1 cellular context compared by ENCODE assay signal in the genomic region with DNA sequence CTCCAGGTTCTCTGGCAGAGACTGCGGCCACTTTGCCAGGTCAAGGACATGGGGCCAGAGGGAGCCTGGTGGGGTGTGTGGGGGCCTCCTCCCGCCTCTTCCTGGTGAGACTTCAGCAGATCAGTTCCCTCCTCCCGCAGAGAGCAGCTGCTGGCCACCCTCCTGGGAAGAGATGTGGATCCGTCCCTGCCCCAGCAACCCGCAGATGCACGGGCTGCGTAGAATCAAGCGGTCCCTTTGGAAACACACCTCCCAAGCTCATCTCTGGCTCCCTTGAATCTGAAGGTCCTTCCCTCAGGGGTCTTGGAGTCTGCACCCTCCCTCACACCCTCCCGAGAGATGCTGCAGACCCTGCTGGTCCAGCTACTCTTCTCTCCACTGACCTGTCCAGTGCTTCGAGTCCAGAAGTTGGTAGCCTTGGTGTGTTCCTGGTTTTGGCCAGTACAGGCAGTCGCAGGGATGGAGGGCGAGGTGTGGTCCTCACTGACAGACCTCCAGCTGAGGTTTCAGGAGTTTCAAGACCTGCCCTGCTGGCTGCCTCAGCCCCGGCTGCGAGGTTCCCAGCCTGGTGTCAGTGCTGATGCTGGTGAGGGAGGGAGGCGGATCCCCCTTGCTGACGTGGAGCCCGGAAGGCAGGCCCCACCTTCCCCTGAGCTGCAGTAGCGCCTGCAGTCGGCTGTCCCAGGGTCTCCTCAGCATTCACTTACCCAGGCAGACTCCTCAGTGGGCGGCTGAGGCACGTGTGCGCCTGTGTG.
A peak's percentile ranks its signal among the peaks of the same experiment; 100 is the strongest.
TF ChIP-seq lines count a peak whose summit lies in the region.

A gene with protein sequence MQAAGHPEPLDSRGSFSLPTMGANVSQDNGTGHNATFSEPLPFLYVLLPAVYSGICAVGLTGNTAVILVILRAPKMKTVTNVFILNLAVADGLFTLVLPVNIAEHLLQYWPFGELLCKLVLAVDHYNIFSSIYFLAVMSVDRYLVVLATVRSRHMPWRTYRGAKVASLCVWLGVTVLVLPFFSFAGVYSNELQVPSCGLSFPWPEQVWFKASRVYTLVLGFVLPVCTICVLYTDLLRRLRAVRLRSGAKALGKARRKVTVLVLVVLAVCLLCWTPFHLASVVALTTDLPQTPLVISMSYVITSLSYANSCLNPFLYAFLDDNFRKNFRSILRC (minus strand): TSS at position 585 of the 755 bp plus-strand sequence. CDS start 734 bp downstream, outside the sequence.

TF ChIP-seq in HepG2, 621 proteins besides CTCF, POLR2A, EP300 and RAD21 (continued from another document):
- TF ChIP-seq GABPA (IDR thresholded peaks at IDR 0.05; ENCODE audit: low read depth, low read length) (0 out of 2 replicates have a peak, but pooled peaks have one; percentile 10), GABPA (CRISPR knock-in tag; IDR thresholded peaks at IDR 0.05; ENCODE audit: low read depth) (no peak), ZNF652 (CRISPR knock-in tag; IDR thresholded peaks at IDR 0.05; ENCODE audit: borderline replicate concordance, low read depth) (no peak), GABPB1 (CRISPR knock-in tag; IDR thresholded peaks at IDR 0.05) (peak; percentile 14; the same call in 1 of the 2 replicates), ZNF883 (CRISPR knock-in tag; IDR thresholded peaks at IDR 0.05; ENCODE audit: not compliant biosample characterization) (no peak), SNAPC2 (CRISPR knock-in tag; IDR thresholded peaks at IDR 0.05) (no peak), YEATS4 (CRISPR knock-in tag; IDR thresholded peaks at IDR 0.05; ENCODE audit: borderline replicate concordance) (no peak), ZNF292 (CRISPR knock-in tag; IDR thresholded peaks at IDR 0.05; ENCODE audit: borderline replicate concordance, low read depth) (no peak), RARG (CRISPR knock-in tag; IDR thresholded peaks at IDR 0.05; ENCODE audit: low read depth) (no peak), SMARCE1 (IDR thresholded peaks at IDR 0.05; ENCODE audit: borderline replicate concordance) (no peak), JARID2 (CRISPR knock-in tag; IDR thresholded peaks at IDR 0.05; ENCODE audit: insufficient replicate concordance) (no peak), XRCC5 (optimal IDR thresholded peaks at IDR 0.05; ENCODE audit: low read length) (peak; percentile 25), HOXA7 (CRISPR knock-in tag; IDR thresholded peaks at IDR 0.05) (0 out of 2 replicates have a peak, but pooled peaks have one; percentile 49), KDM3A (CRISPR knock-in tag; IDR thresholded peaks at IDR 0.05; ENCODE audit: low read depth) (no peak), ZNF839 (CRISPR knock-in tag; IDR thresholded peaks at IDR 0.05; ENCODE audit: borderline replicate concordance) (no peak), ZNF773 (CRISPR knock-in tag; IDR thresholded peaks at IDR 0.05; ENCODE audit: borderline replicate concordance) (no peak), KLF6 (CRISPR knock-in tag; IDR thresholded peaks at IDR 0.05) (no peak), BRCA1 (CRISPR knock-in tag; IDR thresholded peaks at IDR 0.05) (no peak), HNRNPL (IDR thresholded peaks at IDR 0.05; ENCODE audit: low read depth, low read length) (no peak)
- TF ChIP-seq, protein P1, sequence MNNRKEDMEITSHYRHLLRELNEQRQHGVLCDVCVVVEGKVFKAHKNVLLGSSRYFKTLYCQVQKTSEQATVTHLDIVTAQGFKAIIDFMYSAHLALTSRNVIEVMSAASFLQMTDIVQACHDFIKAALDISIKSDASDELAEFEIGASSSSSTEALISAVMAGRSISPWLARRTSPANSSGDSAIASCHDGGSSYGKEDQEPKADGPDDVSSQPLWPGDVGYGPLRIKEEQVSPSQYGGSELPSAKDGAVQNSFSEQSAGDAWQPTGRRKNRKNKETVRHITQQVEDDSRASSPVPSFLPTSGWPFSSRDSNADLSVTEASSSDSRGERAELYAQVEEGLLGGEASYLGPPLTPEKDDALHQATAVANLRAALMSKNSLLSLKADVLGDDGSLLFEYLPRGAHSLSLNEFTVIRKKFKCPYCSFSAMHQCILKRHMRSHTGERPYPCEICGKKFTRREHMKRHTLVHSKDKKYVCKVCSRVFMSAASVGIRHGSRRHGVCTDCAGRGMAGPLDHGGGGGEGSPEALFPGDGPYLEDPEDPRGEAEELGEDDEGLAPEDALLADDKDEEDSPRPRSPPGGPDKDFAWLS (CRISPR knock-in tag; IDR thresholded peaks at IDR 0.05; ENCODE audit: borderline replicate concordance): no peak
- TF ChIP-seq, protein P2, sequence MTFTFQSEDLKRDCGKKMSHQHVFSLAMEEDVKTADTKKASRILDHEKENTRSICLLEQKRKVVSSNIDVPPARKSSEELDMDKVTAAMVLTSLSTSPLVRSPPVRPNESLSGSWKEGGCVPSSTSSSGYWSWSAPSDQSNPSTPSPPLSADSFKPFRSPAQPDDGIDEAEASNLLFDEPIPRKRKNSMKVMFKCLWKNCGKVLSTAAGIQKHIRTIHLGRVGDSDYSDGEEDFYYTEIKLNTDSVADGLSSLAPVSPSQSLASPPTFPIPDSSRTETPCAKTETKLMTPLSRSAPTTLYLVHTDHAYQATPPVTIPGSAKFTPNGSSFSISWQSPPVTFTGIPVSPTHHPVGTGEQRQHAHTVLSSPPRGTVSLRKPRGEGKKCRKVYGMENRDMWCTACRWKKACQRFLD (CRISPR knock-in tag; IDR thresholded peaks at IDR 0.05; ENCODE audit: borderline replicate concordance): no peak
- TF ChIP-seq, protein P3, sequence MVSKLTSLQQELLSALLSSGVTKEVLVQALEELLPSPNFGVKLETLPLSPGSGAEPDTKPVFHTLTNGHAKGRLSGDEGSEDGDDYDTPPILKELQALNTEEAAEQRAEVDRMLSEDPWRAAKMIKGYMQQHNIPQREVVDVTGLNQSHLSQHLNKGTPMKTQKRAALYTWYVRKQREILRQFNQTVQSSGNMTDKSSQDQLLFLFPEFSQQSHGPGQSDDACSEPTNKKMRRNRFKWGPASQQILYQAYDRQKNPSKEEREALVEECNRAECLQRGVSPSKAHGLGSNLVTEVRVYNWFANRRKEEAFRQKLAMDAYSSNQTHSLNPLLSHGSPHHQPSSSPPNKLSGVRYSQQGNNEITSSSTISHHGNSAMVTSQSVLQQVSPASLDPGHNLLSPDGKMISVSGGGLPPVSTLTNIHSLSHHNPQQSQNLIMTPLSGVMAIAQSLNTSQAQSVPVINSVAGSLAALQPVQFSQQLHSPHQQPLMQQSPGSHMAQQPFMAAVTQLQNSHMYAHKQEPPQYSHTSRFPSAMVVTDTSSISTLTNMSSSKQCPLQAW (CRISPR knock-in tag; IDR thresholded peaks at IDR 0.05): no peak
- TF ChIP-seq, protein P4, sequence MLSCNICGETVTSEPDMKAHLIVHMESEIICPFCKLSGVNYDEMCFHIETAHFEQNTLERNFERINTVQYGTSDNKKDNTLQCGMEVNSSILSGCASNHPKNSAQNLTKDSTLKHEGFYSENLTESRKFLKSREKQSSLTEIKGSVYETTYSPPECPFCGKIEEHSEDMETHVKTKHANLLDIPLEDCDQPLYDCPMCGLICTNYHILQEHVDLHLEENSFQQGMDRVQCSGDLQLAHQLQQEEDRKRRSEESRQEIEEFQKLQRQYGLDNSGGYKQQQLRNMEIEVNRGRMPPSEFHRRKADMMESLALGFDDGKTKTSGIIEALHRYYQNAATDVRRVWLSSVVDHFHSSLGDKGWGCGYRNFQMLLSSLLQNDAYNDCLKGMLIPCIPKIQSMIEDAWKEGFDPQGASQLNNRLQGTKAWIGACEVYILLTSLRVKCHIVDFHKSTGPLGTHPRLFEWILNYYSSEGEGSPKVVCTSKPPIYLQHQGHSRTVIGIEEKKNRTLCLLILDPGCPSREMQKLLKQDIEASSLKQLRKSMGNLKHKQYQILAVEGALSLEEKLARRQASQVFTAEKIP (CRISPR knock-in tag; IDR thresholded peaks at IDR 0.05; ENCODE audit: borderline replicate concordance): no peak
- TF ChIP-seq, protein P5, sequence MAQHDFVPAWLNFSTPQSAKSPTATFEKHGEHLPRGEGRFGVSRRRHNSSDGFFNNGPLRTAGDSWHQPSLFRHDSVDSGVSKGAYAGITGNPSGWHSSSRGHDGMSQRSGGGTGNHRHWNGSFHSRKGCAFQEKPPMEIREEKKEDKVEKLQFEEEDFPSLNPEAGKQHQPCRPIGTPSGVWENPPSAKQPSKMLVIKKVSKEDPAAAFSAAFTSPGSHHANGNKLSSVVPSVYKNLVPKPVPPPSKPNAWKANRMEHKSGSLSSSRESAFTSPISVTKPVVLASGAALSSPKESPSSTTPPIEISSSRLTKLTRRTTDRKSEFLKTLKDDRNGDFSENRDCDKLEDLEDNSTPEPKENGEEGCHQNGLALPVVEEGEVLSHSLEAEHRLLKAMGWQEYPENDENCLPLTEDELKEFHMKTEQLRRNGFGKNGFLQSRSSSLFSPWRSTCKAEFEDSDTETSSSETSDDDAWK (CRISPR knock-in tag; IDR thresholded peaks at IDR 0.05): no peak
